ENCODE assay signal across 14 cellular contexts in the genomic region with DNA sequence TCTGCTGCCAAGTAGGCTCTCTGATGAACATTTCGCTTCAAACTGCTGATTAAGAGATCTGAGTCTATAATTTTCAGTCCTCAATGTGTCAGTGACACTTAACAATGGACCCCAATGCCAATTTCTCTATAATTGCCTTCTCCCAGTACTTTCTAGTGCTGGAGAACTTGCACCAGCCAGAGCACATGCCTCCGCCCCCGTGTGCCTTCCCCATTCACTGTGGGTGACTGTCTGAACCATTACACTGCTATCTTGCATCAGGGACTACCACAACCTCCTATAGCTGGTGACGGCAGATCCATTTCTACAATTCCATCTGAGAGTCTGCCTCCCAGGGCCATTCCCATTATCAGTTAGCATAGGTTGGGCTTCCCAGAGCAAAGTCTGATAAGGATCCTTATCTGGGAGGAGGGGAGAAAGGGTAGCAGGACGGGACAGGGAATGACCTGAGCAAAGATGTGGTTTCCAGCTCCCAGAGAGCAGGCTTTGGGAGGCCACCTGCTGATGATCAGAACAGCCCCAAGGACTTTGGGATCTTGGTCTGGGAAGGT.
DNase-seq lines count a peak whose midpoint lies in the region; ATAC-seq and TF ChIP-seq lines count a peak whose summit lies in the region.
"Had no signal": no experiment of that assay in that cellular context is flagged by ENCODE, and none has a peak within 500 bp of the region (broad histone marks: within the 10 kb centered on the region; RNA-seq: fewer than 3 reads in every experiment).

No MANE protein-coding gene starts in this region.

- H3K36me3 ChIP-seq in H7 (replicated peaks; ENCODE audit: control insufficient read depth, insufficient read depth, low read length) (no peaks in the 10 kb centered on the region), endodermal cell (ENCODE audit: control insufficient read depth, insufficient read depth, low read length) (no peaks in the 10 kb centered on the region), stomach (no peaks in the 10 kb centered on the region)

- no peak overlapping the region for H3K27ac ChIP-seq in endodermal cell (ENCODE audit: low read depth, low read length)
- H3K27ac ChIP-seq in stomach: no peak overlapping the region

- no peak overlapping the region for H3K4me3 Mint-ChIP-seq in endodermal cell

- peaks cover 71% of the 10 kb centered on the region for H3K4me1 Mint-ChIP-seq in endodermal cell

- no peak for TF ChIP-seq EP300 in stomach (IDR thresholded peaks at IDR 0.05)

- H3K4me3 ChIP-seq in H7 (ENCODE audit: insufficient read depth, low read depth, low read length) (no peak overlapping the region), endodermal cell (ENCODE audit: low read length) (no peak overlapping the region), stomach (no peak overlapping the region)

- H3K27me3 ChIP-seq in H7 (ENCODE audit: control insufficient read depth, insufficient read depth, low read length) (peaks cover 1% of the 10 kb centered on the region; the same call in 1 of the 2 replicates), endodermal cell (ENCODE audit: control insufficient read depth, insufficient read depth, low read length, poor library complexity, severe bottlenecking) (peaks cover 2% of the 10 kb centered on the region), stomach (peaks cover 0 to 83% (median 17%) of the 10 kb centered on the region in 3 donors)

- H3K9me3 ChIP-seq in endodermal cell (ENCODE audit: control insufficient read depth, low read length): no peaks in the 10 kb centered on the region
- no peaks in the 10 kb centered on the region for H3K9me3 ChIP-seq in stomach

- ATAC-seq in GM19324 (IDR thresholded peaks at IDR 0.05; ENCODE audit: low FRiP score, unreplicated experiment): no peak
- ATAC-seq: Right ventricle myocardium inferior had no signal

- 52 to 81% methylated on average over 4 to 5 of the region's 5 CpGs for WGBS in endodermal cell (ENCODE audit: insufficient coverage in 1 of 2, insufficient read length in 1 of 2), 2 experiments
- 26 to 37% (median 31%) methylated on average over 5 of the region's 5 CpGs for WGBS in stomach, 5 donors

- H3K9me3 Mint-ChIP-seq in endodermal cell: no peaks in the 10 kb centered on the region

- H3K27me3 Mint-ChIP-seq in endodermal cell (ENCODE audit: insufficient read depth): peaks cover 9% of the 10 kb centered on the region

- no peak overlapping the region for H3K9ac ChIP-seq in endodermal cell (ENCODE audit: extremely low read depth, low read length, poor library complexity, severe bottlenecking)

- intact Hi-C loops in stomach (cut with DNase I; ENCODE audit: low total_unique reads): no loop called here

- DNase-seq in H7: peak; percentile 20
- DNase-seq in SK-N-DZ (ENCODE audit: low spot score): peak; percentile 85
- DNase-seq in endodermal cell: peak; percentile 64
- DNase-seq in stomach: peak; percentile 1
- DNase-seq in NOMO-1 treated with dmso at 0.1 percent for 144 hours (lab: John Stamatoyannopoulos, UW; ENCODE audit: unreplicated experiment): no peak
- DNase-seq in amniotic stem cell (lab: John Stamatoyannopoulos, UW): no peak
- DNase-seq: C1 segment of cervical spinal cord, DMS79, NCI-H1092 treated with DMSO at 0.1 percent for 48 hours, NCI-H1694 treated with DMSO at 0.1 percent for 48 hours, NCI-H345, NCI-H524 treated with DMSO at 0.1 percent for 48 hours had no signal

- no peak for TF ChIP-seq CTCF in endodermal cell (conservative IDR thresholded peaks at IDR 0.05)
- no peak for TF ChIP-seq CTCF in stomach (IDR thresholded peaks at IDR 0.05)

- H3K4me1 ChIP-seq in endodermal cell (ENCODE audit: control insufficient read depth, insufficient read depth, low read length): peaks cover 34% of the 10 kb centered on the region
- H3K4me1 ChIP-seq in stomach: no peaks in the 10 kb centered on the region

- no peak for TF ChIP-seq POLR2A in stomach (IDR thresholded peaks at IDR 0.05)

- peak overlapping the region; percentile 40 for H3K27ac Mint-ChIP-seq in endodermal cell

- H3K36me3 Mint-ChIP-seq in endodermal cell (ENCODE audit: low read depth): no peaks in the 10 kb centered on the region

Comparison
In these comparisons a context has a peak if more than half of its experiments do, and no peak if none do; other contexts are left out.
1. DNase-seq: peak in H7 (single experiment), SK-N-DZ (single experiment), endodermal cell (single experiment) and stomach (single experiment); none in NOMO-1 treated with dmso at 0.1 percent for 144 hours (single experiment) and amniotic stem cell (single experiment).